ENCODE assay signal across 14 cellular contexts in genomic region chr22:37684803-37685615, GRCh38. TPM values are rescaled to one million over a fixed set of nuclear protein-coding genes. Genes with fewer than 3 reads are reported as not detected.
DNase-seq lines count a peak whose midpoint lies in the region; ATAC-seq, FAIRE-seq and TF ChIP-seq lines count a peak whose summit lies in the region.
"Had no signal": no experiment of that assay in that cellular context is flagged by ENCODE, and none has a peak within 500 bp of the region (broad histone marks: within the 10 kb centered on the region; RNA-seq: fewer than 3 reads in every experiment).

No MANE protein-coding gene starts in this region.

- no peak for ATAC-seq in T-helper 17 cell

- H3K4me3 ChIP-seq in esophagus squamous epithelium: no peak overlapping the region

- no peaks in the 10 kb centered on the region for H3K27me3 Mint-ChIP-seq in T-helper 17 cell
- H3K27me3 Mint-ChIP-seq in osteocyte (ENCODE audit: unreplicated experiment): no peaks in the 10 kb centered on the region

- no peaks in the 10 kb centered on the region for H3K27me3 ChIP-seq in esophagus squamous epithelium
- H3K27me3 ChIP-seq: right atrium auricular region, stomach had no signal

- no peak for TF ChIP-seq CTCF in esophagus squamous epithelium (IDR thresholded peaks at IDR 0.05)
- TF ChIP-seq CTCF in osteocyte (IDR thresholded peaks at IDR 0.05): no peak
- no peak for TF ChIP-seq CTCF in GM20000 (IDR thresholded peaks at IDR 0.05; ENCODE audit: extremely low read depth, missing control alignments)

- peak; percentile 54 for FAIRE-seq in GM12891 (lab: Jason Lieb, UNC)

- peaks cover 8 to 23% (median 9%) of the 10 kb centered on the region in 3 donors for H3K36me3 ChIP-seq in esophagus squamous epithelium

- H3K4me1 ChIP-seq in esophagus squamous epithelium: peaks cover 25 to 70% (median 36%) of the 10 kb centered on the region in 3 donors

- H3K4me1 Mint-ChIP-seq in T-helper 17 cell (peaks cover 20% of the 10 kb centered on the region), osteocyte (ENCODE audit: unreplicated experiment) (peaks cover 24% of the 10 kb centered on the region)

- no peaks in the 10 kb centered on the region for H3K9me3 Mint-ChIP-seq in osteocyte (ENCODE audit: unreplicated experiment)

- H3K36me3 Mint-ChIP-seq in T-helper 17 cell (ENCODE audit: low read depth) (peaks cover 4% of the 10 kb centered on the region), osteocyte (ENCODE audit: unreplicated experiment) (peaks cover 3% of the 10 kb centered on the region)

- intact Hi-C loops in esophagus squamous epithelium (cut with DNase I): loop anchor here (5.0 kb wide), 1 partner anchor 43 kb away; no protein-coding TSS in a partner anchor

- peak overlapping the region; percentile 97 for H3K27ac Mint-ChIP-seq in T-helper 17 cell
- H3K27ac Mint-ChIP-seq in osteocyte (ENCODE audit: unreplicated experiment): peak overlapping the region; percentile 10

- peak overlapping the region; percentile 68 to 97 (median 92) for H3K27ac ChIP-seq in esophagus squamous epithelium

- WGBS in esophagus squamous epithelium, 2 donors: 26 to 55% methylated on average over 11 to 16 of the region's 16 CpGs

- H3K9me3 ChIP-seq in T-helper 17 cell (ENCODE audit: control insufficient read depth, low read length, poor library complexity, severe bottlenecking): no peaks in the 10 kb centered on the region
- no peaks in the 10 kb centered on the region for H3K9me3 ChIP-seq in esophagus squamous epithelium
- H3K9me3 ChIP-seq: right atrium auricular region, stomach had no signal

- no peak for DNase-seq in GM12891 (ENCODE audit: insufficient read length, low spot score)
- DNase-seq in T-helper 17 cell: no peak
- DNase-seq in esophagus squamous epithelium (lab: John Stamatoyannopoulos, UW): no peak
- DNase-seq in osteocyte (ENCODE audit: extremely low spot score, unreplicated experiment): no peak
- DNase-seq in Kasumi-1 (lab: John Stamatoyannopoulos, UW): no peak
- no peak for DNase-seq in GM20000 (ENCODE audit: low spot score)
- no peak for DNase-seq in NCI-H446 treated with DMSO at 0.1 percent for 48 hours (lab: John Stamatoyannopoulos, UW)
- no peak for DNase-seq in NK-92 (lab: John Stamatoyannopoulos, UW; ENCODE audit: unreplicated experiment)
- DNase-seq: activated CD4-positive, CD25-positive, alpha-beta regulatory T cell treated with anti-CD3 and anti-CD28 coated beads, Interleukin-2, amount 50 U/mL, for 72 hours; mesendoderm; NCI-H2107; NK-92 treated with Interleukin-12 subunit alpha and Interleukin-12 subunit beta, amount 100 ng/mL, for 24 hours; stomach had no signal

- H3K4me3 Mint-ChIP-seq in T-helper 17 cell: peak overlapping the region; percentile 97
- H3K4me3 Mint-ChIP-seq in osteocyte (ENCODE audit: unreplicated experiment): no peak overlapping the region

- TF ChIP-seq POLR2A in GM12891 (IDR thresholded peaks at IDR 0.05; ENCODE audit: low read depth, low read length) (no peak), esophagus squamous epithelium (IDR thresholded peaks at IDR 0.05) (no peak)

TF ChIP-seq in GM12891, 5 proteins besides CTCF, POLR2A, EP300 and RAD21:
- TF ChIP-seq PAX5 (IDR thresholded peaks at IDR 0.05; ENCODE audit: insufficient read depth, low read length, severe bottlenecking) (no peak), SPI1 (IDR thresholded peaks at IDR 0.05; ENCODE audit: low read depth, low read length) (no peak), POLR2AphosphoS5 (IDR thresholded peaks at IDR 0.05; ENCODE audit: low read depth, low read length) (no peak), POU2F2 (IDR thresholded peaks at IDR 0.05; ENCODE audit: low read depth, low read length) (no peak), TAF1 (IDR thresholded peaks at IDR 0.05; ENCODE audit: low read depth, low read length) (no peak)

RNA-seq across cellular contexts. Expression of gene NOL12, which starts 1.1 kb away (rescaled TPM):
- 25.9 TPM for polyA plus RNA-seq in GM12891 (2012; ENCODE audit: low read depth, missing spikeins)
- total RNA-seq in T-helper 17 cell (10 to 100 TPM; 26.2 to 34.8 TPM), esophagus squamous epithelium (10 to 100 TPM; 34.3 to 44.5 (median 40.8) TPM), osteocyte (18.5 and 22.7 TPM in 2 replicates)

RNA-seq across cellular contexts. Expression of gene LGALS1, which starts 9.6 kb away (rescaled TPM):
- polyA plus RNA-seq in GM12891 (2012; ENCODE audit: low read depth, missing spikeins): 590 TPM
- total RNA-seq in T-helper 17 cell (100 to 1,000 TPM; 152 to 154 TPM), esophagus squamous epithelium (100 to 1,000 TPM in 2 of 4 donors, 10 to 100 TPM in 2; 25.4 to 261 (median 92.3) TPM), osteocyte (1,199 and 1,246 TPM in 2 replicates)

RNA-seq across cellular contexts. Expression of gene TRIOBP, which starts 11.8 kb away (rescaled TPM):
- polyA plus RNA-seq in GM12891 (2012; ENCODE audit: low read depth, missing spikeins): 11.1 TPM
- 10 to 100 TPM; 14.3 to 18.8 TPM for total RNA-seq in T-helper 17 cell
- total RNA-seq in esophagus squamous epithelium: 100 to 1,000 TPM in 2 of 4 donors, 10 to 100 TPM in 2; 67.6 to 149 (median 108) TPM
- total RNA-seq in osteocyte: 103 and 105 TPM in 2 replicates

RNA-seq across cellular contexts. Expression of gene PDXP, which starts 26.5 kb away (rescaled TPM):
- polyA plus RNA-seq in GM12891 (2012; ENCODE audit: low read depth, missing spikeins): 28.3 TPM
- total RNA-seq in T-helper 17 cell (1 to 10 TPM; 2.6 to 3.0 TPM), esophagus squamous epithelium (1 to 10 TPM; 2.3 to 4.1 (median 2.9) TPM), osteocyte (16.5 and 16.6 TPM in 2 replicates)

RNA-seq across cellular contexts. Expression of gene SH3BP1, which starts 45.5 kb away (rescaled TPM):
- polyA plus RNA-seq in GM12891 (2012; ENCODE audit: low read depth, missing spikeins): 58.1 TPM
- total RNA-seq in T-helper 17 cell (10 to 100 TPM; 79.7 to 97.5 TPM), esophagus squamous epithelium (10 to 100 TPM; 33.8 to 53.4 (median 42.0) TPM), osteocyte (6.9 and 8.3 TPM in 2 replicates)
